In genomic region chr6:142374965-142375733, GRCh38 we compare ENCODE assay signal across 1 cellular context.
TF ChIP-seq lines count a peak whose summit lies in the region.

No MANE protein-coding gene starts in this region.

TF ChIP-seq in HepG2, 621 proteins besides CTCF, POLR2A, EP300 and RAD21 (continued from another document and continues in another):
- TF ChIP-seq MEF2D (CRISPR knock-in tag; IDR thresholded peaks at IDR 0.05) (peak; percentile 90), NFE2L2 (IDR thresholded peaks at IDR 0.05; ENCODE audit: low read length) (no peak), HDAC2 (CRISPR knock-in tag; IDR thresholded peaks at IDR 0.05) (peak; percentile 98), ZBTB49 (CRISPR knock-in tag; IDR thresholded peaks at IDR 0.05; ENCODE audit: borderline replicate concordance) (no peak), FUBP1 (CRISPR knock-in tag; IDR thresholded peaks at IDR 0.05; ENCODE audit: borderline replicate concordance) (no peak), MXD4 (CRISPR knock-in tag; IDR thresholded peaks at IDR 0.05) (peak; percentile 58; the same call in 1 of the 2 replicates), SOX5 (CRISPR knock-in tag; IDR thresholded peaks at IDR 0.05; ENCODE audit: borderline replicate concordance) (peak; percentile 94), TCF7L2 (IDR thresholded peaks at IDR 0.05; ENCODE audit: low read depth, low read length) (no peak; the same call in 1 of the 2 replicates), ZNF318 (CRISPR knock-in tag; IDR thresholded peaks at IDR 0.05) (no peak), ZNF878 (CRISPR knock-in tag; IDR thresholded peaks at IDR 0.05) (peak; percentile 94; the same call in 1 of the 2 replicates), ARID2 (CRISPR knock-in tag; IDR thresholded peaks at IDR 0.05; ENCODE audit: borderline replicate concordance) (0 out of 2 replicates have a peak, but pooled peaks have one; percentile 26), ZXDC (CRISPR knock-in tag; IDR thresholded peaks at IDR 0.05) (no peak), CREBL2 (CRISPR knock-in tag; IDR thresholded peaks at IDR 0.05; ENCODE audit: borderline replicate concordance) (no peak), SMARCC2 (IDR thresholded peaks at IDR 0.05) (peak; percentile 93), HOXA7 (CRISPR knock-in tag; IDR thresholded peaks at IDR 0.05) (no peak), ZBTB38 (CRISPR knock-in tag; IDR thresholded peaks at IDR 0.05) (no peak), ZNF574 (CRISPR knock-in tag; IDR thresholded peaks at IDR 0.05) (no peak), ATF1 (CRISPR knock-in tag; IDR thresholded peaks at IDR 0.05) (peak; percentile 84), ZSCAN9 (CRISPR knock-in tag; IDR thresholded peaks at IDR 0.05; ENCODE audit: borderline replicate concordance) (peak; percentile 97), TGIF2 (CRISPR knock-in tag; IDR thresholded peaks at IDR 0.05) (peak; percentile 69), TBX3 (IDR thresholded peaks at IDR 0.05; ENCODE audit: borderline replicate concordance) (peak; percentile 72; the same call in 1 of the 2 replicates), SAFB2 (CRISPR knock-in tag; IDR thresholded peaks at IDR 0.05; ENCODE audit: borderline replicate concordance, low read depth) (no peak; the same call in 1 of the 2 replicates), RXRB (CRISPR knock-in tag; IDR thresholded peaks at IDR 0.05; ENCODE audit: borderline replicate concordance) (peak; percentile 96), DRAP1 (CRISPR knock-in tag; IDR thresholded peaks at IDR 0.05) (peak; percentile 90), ZFP36L2 (CRISPR knock-in tag; IDR thresholded peaks at IDR 0.05) (no peak), ATF4 (CRISPR knock-in tag; IDR thresholded peaks at IDR 0.05) (peak in 1 of 2 experiments; percentile 88; a peak in 2 of 4 replicates), MED1 (CRISPR knock-in tag; IDR thresholded peaks at IDR 0.05) (peak; percentile 100), TSC22D2 (CRISPR knock-in tag; IDR thresholded peaks at IDR 0.05; ENCODE audit: borderline replicate concordance) (no peak; the same call in 1 of the 2 replicates), HMGA1 (CRISPR knock-in tag; conservative IDR thresholded peaks at IDR 0.05) (no peak), POLR2AphosphoS2 (IDR thresholded peaks at IDR 0.05; ENCODE audit: low read depth, low read length) (no peak), ZSCAN31 (CRISPR knock-in tag; IDR thresholded peaks at IDR 0.05; ENCODE audit: low read depth) (peak; percentile 58; the same call in 1 of the 2 replicates), PBX3 (CRISPR knock-in tag; IDR thresholded peaks at IDR 0.05; ENCODE audit: borderline replicate concordance) (no peak), ZBTB7A (CRISPR knock-in tag; IDR thresholded peaks at IDR 0.05) (no peak), NFKB2 (CRISPR knock-in tag; IDR thresholded peaks at IDR 0.05; ENCODE audit: borderline replicate concordance) (no peak), NCOA1 (CRISPR knock-in tag; IDR thresholded peaks at IDR 0.05) (0 out of 2 replicates have a peak, but pooled peaks have one; percentile 55), ZNF354B (CRISPR knock-in tag; IDR thresholded peaks at IDR 0.05) (no peak), NCOR1 (IDR thresholded peaks at IDR 0.05; ENCODE audit: borderline replicate concordance, low read length) (peak; percentile 94; the same call in 1 of the 2 replicates), ZNF383 (CRISPR knock-in tag; IDR thresholded peaks at IDR 0.05; ENCODE audit: borderline replicate concordance) (no peak), ZNF234 (CRISPR knock-in tag; conservative IDR thresholded peaks at IDR 0.05) (no peak), FIP1L1 (IDR thresholded peaks at IDR 0.05; ENCODE audit: borderline replicate concordance, insufficient read depth, low read depth, low read length) (no peak), ZNF124 (CRISPR knock-in tag; IDR thresholded peaks at IDR 0.05) (peak; percentile 73; the same call in 1 of the 2 replicates), POLR2G (IDR thresholded peaks at IDR 0.05; ENCODE audit: low read depth, low read length) (peak; percentile 65), HCFC1 (IDR thresholded peaks at IDR 0.05; ENCODE audit: low read depth, low read length) (no peak)
